ENCODE assay signal across 9 cellular contexts in the genomic region with DNA sequence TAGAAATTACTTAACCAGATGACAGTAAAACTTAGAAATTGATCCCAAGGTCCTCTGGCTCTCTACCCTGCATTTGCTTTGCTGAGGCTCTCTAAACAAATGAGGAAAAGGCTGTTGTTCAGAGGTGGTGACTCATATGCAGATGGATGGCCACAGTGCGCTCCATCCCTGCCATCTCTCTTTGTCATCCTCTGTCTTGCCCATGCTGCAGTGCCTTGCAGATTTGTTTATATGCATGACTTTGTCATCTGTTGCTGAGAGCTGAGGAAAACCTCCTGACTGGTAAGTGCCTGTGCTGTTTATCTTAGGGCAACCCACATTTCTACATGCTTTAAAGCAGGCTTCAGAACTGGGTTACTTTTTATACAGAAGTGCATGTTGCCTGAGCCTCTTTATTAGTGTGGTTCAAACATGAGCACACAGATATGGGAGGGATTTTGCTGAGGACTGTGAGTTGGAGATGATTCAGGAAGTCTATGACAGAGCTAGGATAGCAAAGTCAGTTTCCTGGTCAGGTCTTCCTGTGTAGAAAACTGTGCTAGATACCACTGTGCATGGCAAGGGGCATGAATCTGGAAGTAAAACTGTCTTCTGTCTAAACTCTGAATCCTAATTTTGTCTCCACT. TPM values are rescaled to one million over a fixed set of nuclear protein-coding genes. Genes with fewer than 3 reads are reported as not detected.
A peak's percentile ranks its signal among the peaks of the same experiment; 100 is the strongest.
DNase-seq lines count a peak whose midpoint lies in the region; ATAC-seq, FAIRE-seq and TF ChIP-seq lines count a peak whose summit lies in the region.
"Had no signal": no experiment of that assay in that cellular context is flagged by ENCODE, and none has a peak within 500 bp of the region (broad histone marks: within the 10 kb centered on the region; RNA-seq: fewer than 3 reads in every experiment).

No MANE protein-coding gene starts in this region.

- peaks cover 20% of the 10 kb centered on the region for H3K27me3 Mint-ChIP-seq in WTC11 (ENCODE audit: low read depth)

- ATAC-seq in WTC11: peak; percentile 57
- no peak for ATAC-seq in GM21381 (IDR thresholded peaks at IDR 0.05; ENCODE audit: unreplicated experiment)

- no peaks in the 10 kb centered on the region for H3K27me3 ChIP-seq in sigmoid colon

- peaks cover 0 to 43% (median 34%) of the 10 kb centered on the region in 4 donors for H3K4me1 ChIP-seq in sigmoid colon

- CTCF ChIA-PET in WTC11 (lab: Charles Lee): interaction anchor here (1.1 to 2.0 kb wide), 3 partner anchors 28 to 89 kb away, joined by 3 to 13 read pairs (median 5); no protein-coding TSS in a partner anchor

- peaks cover 2% of the 10 kb centered on the region for H3K9me3 Mint-ChIP-seq in WTC11

- no peak for TF ChIP-seq POLR2A in sigmoid colon (IDR thresholded peaks at IDR 0.05)

- intact Hi-C loops in sigmoid colon (cut with DNase I): no loop called here

- TF ChIP-seq CTCF in WTC11 (IDR thresholded peaks at IDR 0.05) (no peak), sigmoid colon (IDR thresholded peaks at IDR 0.05) (no peak)

- TF ChIP-seq EP300 in sigmoid colon (IDR thresholded peaks at IDR 0.05): no peak

- peaks cover 31% of the 10 kb centered on the region for H3K4me1 Mint-ChIP-seq in WTC11

- peaks cover 0 to 3% (median 0%) of the 10 kb centered on the region in 4 donors for H3K9me3 ChIP-seq in sigmoid colon

- POLR2A ChIA-PET in WTC11 (lab: Charles Lee): no interaction called here

- FAIRE-seq in urothelium cell line (lab: Jason Lieb, UNC): no peak
- FAIRE-seq: TTC549 had no signal

- H3K4me3 ChIP-seq in sigmoid colon: no peak overlapping the region

- H3K27ac Mint-ChIP-seq in WTC11: no peak overlapping the region

- no peak overlapping the region for H3K4me3 Mint-ChIP-seq in WTC11

- H3K36me3 Mint-ChIP-seq in WTC11: peaks cover 1% of the 10 kb centered on the region

- 35 to 88% methylated on average over 1 of the region's 1 CpG for WGBS in sigmoid colon, 2 donors

- peak overlapping the region; percentile 66 to 95 (median 78) for H3K27ac ChIP-seq in sigmoid colon

- DNase-seq in GM04503 (ENCODE audit: low read depth) (peak; percentile 88), WTC11 (ENCODE audit: low spot score) (no peak), hepatic stellate cell (ENCODE audit: low spot score) (peak; percentile 88), sigmoid colon (no peak), urothelium cell line (ENCODE audit: low spot score) (no peak), SIG-M5 treated with dmso at 0.1 percent for 504 hours (lab: John Stamatoyannopoulos, UW; ENCODE audit: unreplicated experiment) (no peak)
- no peak for DNase-seq in stimulated activated CD8-positive, alpha-beta memory T cell treated with anti-CD3 and anti-CD28 coated beads, Interleukin-4, amount 100 ng/mL, for 48 hours

- no peaks in the 10 kb centered on the region for H3K36me3 ChIP-seq in sigmoid colon

TF ChIP-seq in WTC11, 78 proteins besides CTCF, POLR2A, EP300 and RAD21:
- TF ChIP-seq MXD4 (CRISPR knock-in tag; IDR thresholded peaks at IDR 0.05; ENCODE audit: borderline replicate concordance): no peak
- TF ChIP-seq TEAD4 (CRISPR knock-in tag; IDR thresholded peaks at IDR 0.05): no peak
- TF ChIP-seq ZNF671 (CRISPR knock-in tag; IDR thresholded peaks at IDR 0.05): no peak
- no peak for TF ChIP-seq EMX1 (CRISPR knock-in tag; IDR thresholded peaks at IDR 0.05)
- TF ChIP-seq ZNF423 (CRISPR knock-in tag; IDR thresholded peaks at IDR 0.05): no peak
- no peak for TF ChIP-seq NR3C1 (CRISPR knock-in tag; conservative IDR thresholded peaks at IDR 0.05; ENCODE audit: low read depth)
- TF ChIP-seq ZNF263 (CRISPR knock-in tag; IDR thresholded peaks at IDR 0.05; ENCODE audit: low read depth): no peak
- no peak for TF ChIP-seq ZNF219 (CRISPR knock-in tag; IDR thresholded peaks at IDR 0.05; ENCODE audit: borderline replicate concordance)
- no peak for TF ChIP-seq ATF1 (CRISPR knock-in tag; IDR thresholded peaks at IDR 0.05)
- TF ChIP-seq, protein P1, sequence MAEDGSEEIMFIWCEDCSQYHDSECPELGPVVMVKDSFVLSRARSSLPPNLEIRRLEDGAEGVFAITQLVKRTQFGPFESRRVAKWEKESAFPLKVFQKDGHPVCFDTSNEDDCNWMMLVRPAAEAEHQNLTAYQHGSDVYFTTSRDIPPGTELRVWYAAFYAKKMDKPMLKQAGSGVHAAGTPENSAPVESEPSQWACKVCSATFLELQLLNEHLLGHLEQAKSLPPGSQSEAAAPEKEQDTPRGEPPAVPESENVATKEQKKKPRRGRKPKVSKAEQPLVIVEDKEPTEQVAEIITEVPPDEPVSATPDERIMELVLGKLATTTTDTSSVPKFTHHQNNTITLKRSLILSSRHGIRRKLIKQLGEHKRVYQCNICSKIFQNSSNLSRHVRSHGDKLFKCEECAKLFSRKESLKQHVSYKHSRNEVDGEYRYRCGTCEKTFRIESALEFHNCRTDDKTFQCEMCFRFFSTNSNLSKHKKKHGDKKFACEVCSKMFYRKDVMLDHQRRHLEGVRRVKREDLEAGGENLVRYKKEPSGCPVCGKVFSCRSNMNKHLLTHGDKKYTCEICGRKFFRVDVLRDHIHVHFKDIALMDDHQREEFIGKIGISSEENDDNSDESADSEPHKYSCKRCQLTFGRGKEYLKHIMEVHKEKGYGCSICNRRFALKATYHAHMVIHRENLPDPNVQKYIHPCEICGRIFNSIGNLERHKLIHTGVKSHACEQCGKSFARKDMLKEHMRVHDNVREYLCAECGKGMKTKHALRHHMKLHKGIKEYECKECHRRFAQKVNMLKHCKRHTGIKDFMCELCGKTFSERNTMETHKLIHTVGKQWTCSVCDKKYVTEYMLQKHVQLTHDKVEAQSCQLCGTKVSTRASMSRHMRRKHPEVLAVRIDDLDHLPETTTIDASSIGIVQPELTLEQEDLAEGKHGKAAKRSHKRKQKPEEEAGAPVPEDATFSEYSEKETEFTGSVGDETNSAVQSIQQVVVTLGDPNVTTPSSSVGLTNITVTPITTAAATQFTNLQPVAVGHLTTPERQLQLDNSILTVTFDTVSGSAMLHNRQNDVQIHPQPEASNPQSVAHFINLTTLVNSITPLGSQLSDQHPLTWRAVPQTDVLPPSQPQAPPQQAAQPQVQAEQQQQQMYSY (CRISPR knock-in tag; IDR thresholded peaks at IDR 0.05): no peak
- TF ChIP-seq, protein P2, sequence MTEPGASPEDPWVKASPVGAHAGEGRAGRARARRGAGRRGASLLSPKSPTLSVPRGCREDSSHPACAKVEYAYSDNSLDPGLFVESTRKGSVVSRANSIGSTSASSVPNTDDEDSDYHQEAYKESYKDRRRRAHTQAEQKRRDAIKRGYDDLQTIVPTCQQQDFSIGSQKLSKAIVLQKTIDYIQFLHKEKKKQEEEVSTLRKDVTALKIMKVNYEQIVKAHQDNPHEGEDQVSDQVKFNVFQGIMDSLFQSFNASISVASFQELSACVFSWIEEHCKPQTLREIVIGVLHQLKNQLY (CRISPR knock-in tag; IDR thresholded peaks at IDR 0.05): no peak

RNA-seq across cellular contexts. Expression of a gene that starts 57.4 kb away (rescaled TPM):
- total RNA-seq in WTC11 (2021): 32.7 to 34.1 TPM (median 32.9 TPM) in 3 replicates
- total RNA-seq in sigmoid colon: 100 to 1,000 TPM in 1 of 4 donors, 10 to 100 TPM in 3; 69.4 to 125 (median 82.0) TPM
- polyA plus RNA-seq in sigmoid colon: 1 to 10 TPM in 2 of 3 donors, under 1 TPM in 1; 0.69 to 7.5 (median 3.0) TPM

Comparison
In these comparisons a context has a peak if more than half of its experiments do, and no peak if none do; other contexts are left out.
1. DNase-seq: peak in GM04503 (single experiment) and hepatic stellate cell (single experiment); none in WTC11 (single experiment), sigmoid colon (single experiment), urothelium cell line (single experiment), stimulated activated CD8-positive, alpha-beta memory T cell treated with anti-CD3 and anti-CD28 coated beads, Interleukin-4, amount 100 ng/mL, for 48 hours (single experiment) and SIG-M5 treated with dmso at 0.1 percent for 504 hours (single experiment).